26 cellular contexts compared by ENCODE assay signal in genomic region chr14:95406756-95407155, GRCh38.
"Had no signal": no experiment of that assay in that cellular context is flagged by ENCODE, and none has a peak within 500 bp of the region (broad histone marks: within the 10 kb centered on the region; RNA-seq: fewer than 3 reads in every experiment).

No MANE protein-coding gene starts in this region.

- H3K4me1 Mint-ChIP-seq: activated CD4-positive, alpha-beta T cell treated with anti-CD3 and anti-CD28 coated beads, Interleukin-2, amount 10 ng/mL, durations not matched to agents 24 days and 14 days; activated naive CD4-positive, alpha-beta T cell treated with anti-CD3 and anti-CD28 coated beads, Interleukin-2, amount 50 U/mL, for 24 hours had no signal

- H3K4me2 ChIP-seq: KMS-11, PC-9 had no signal

- H3K4me3 ChIP-seq: adrenal gland, PC-9 had no signal

- H3K27ac ChIP-seq: KMS-11, PC-9, RWPE1 had no signal

- H3K4me3 Mint-ChIP-seq: activated CD4-positive, alpha-beta T cell treated with anti-CD3 and anti-CD28 coated beads, Interleukin-2, amount 10 ng/mL, durations not matched to agents 24 days and 14 days; activated CD8-positive, alpha-beta T cell treated with anti-CD3 and anti-CD28 coated beads for 36 hours; activated naive CD4-positive, alpha-beta T cell treated with anti-CD3 and anti-CD28 coated beads, Interleukin-2, amount 50 U/mL, for 24 hours; brain had no signal

- H3K9me3 ChIP-seq: adrenal gland had no signal

- H3K36me3 ChIP-seq: adrenal gland had no signal

- H3K4me1 ChIP-seq: adrenal gland had no signal

- H3K27me3 ChIP-seq: adrenal gland had no signal

- H3K9me3 Mint-ChIP-seq: activated CD4-positive, alpha-beta T cell treated with anti-CD3 and anti-CD28 coated beads, Interleukin-2, amount 10 ng/mL, durations not matched to agents 24 days and 14 days; activated CD8-positive, alpha-beta T cell treated with anti-CD3 and anti-CD28 coated beads for 36 hours; activated naive CD4-positive, alpha-beta T cell treated with anti-CD3 and anti-CD28 coated beads, Interleukin-2, amount 50 U/mL, for 24 hours; brain had no signal

- H3K9ac ChIP-seq: KMS-11 had no signal

- H2AFZ ChIP-seq: PC-9 had no signal

- ATAC-seq: activated CD8-positive, alpha-beta T cell treated with anti-CD3 and anti-CD28 coated beads for 36 hours; Right ventricle myocardium inferior had no signal

- H3K27ac Mint-ChIP-seq: activated CD4-positive, alpha-beta T cell treated with anti-CD3 and anti-CD28 coated beads, Interleukin-2, amount 10 ng/mL, durations not matched to agents 24 days and 14 days; activated CD8-positive, alpha-beta T cell treated with anti-CD3 and anti-CD28 coated beads for 36 hours; brain had no signal

- H3K27me3 Mint-ChIP-seq: activated CD4-positive, alpha-beta T cell treated with anti-CD3 and anti-CD28 coated beads, Interleukin-2, amount 10 ng/mL, durations not matched to agents 24 days and 14 days; activated CD8-positive, alpha-beta T cell treated with anti-CD3 and anti-CD28 coated beads for 36 hours; activated naive CD4-positive, alpha-beta T cell treated with anti-CD3 and anti-CD28 coated beads, Interleukin-2, amount 50 U/mL, for 24 hours had no signal

- DNase-seq: activated CD4-positive, alpha-beta T cell treated with anti-CD3 and anti-CD28 coated beads, Interleukin-2, amount 10 ng/mL, durations not matched to agents 24 days and 14 days; activated CD4-positive, alpha-beta T cell treated with anti-CD3 and anti-CD28 coated beads, Interleukin-2, amount 50 U/mL, for 4 hours; activated CD8-positive, alpha-beta T cell treated with anti-CD3 and anti-CD28 coated beads for 36 hours; activated gamma-delta T cell; activated naive CD4-positive, alpha-beta T cell treated with Interleukin-2 at 50 U/mL for 16 hours; activated T-cell treated with anti-CD3 and anti-CD28 coated beads, Interleukin-2, amount 50 U/mL, for 1 hour; adrenal gland; caudate nucleus; MM.1S; MV-4-11; NCI-H1092; NCI-H1436 treated with DMSO at 0.1 percent for 48 hours; NCI-H1694 treated with DMSO at 0.1 percent for 48 hours; NCI-H2029; NCI-H2171; NCI-H510A; NCI-H526; NCI-H748 treated with DMSO at 0.1 percent for 48 hours; NK-92 treated with Interleukin-12 subunit alpha and Interleukin-12 subunit beta, amount 100 ng/mL, for 24 hours; PC-9; SIG-M5 had no signal

- H3K36me3 Mint-ChIP-seq: activated naive CD4-positive, alpha-beta T cell treated with anti-CD3 and anti-CD28 coated beads, Interleukin-2, amount 50 U/mL, for 24 hours; brain had no signal
